Comparison of ENCODE assay signal across 25 cellular contexts in genomic region chr2:178256382-178257053, GRCh38.
DNase-seq lines count a peak whose midpoint lies in the region; ATAC-seq and TF ChIP-seq lines count a peak whose summit lies in the region.
"Had no signal": no experiment of that assay in that cellular context is flagged by ENCODE, and none has a peak within 500 bp of the region (broad histone marks: within the 10 kb centered on the region; RNA-seq: fewer than 3 reads in every experiment).

No MANE protein-coding gene starts in this region.

- no peak overlapping the region for H3K27ac ChIP-seq in SK-N-SH (ENCODE audit: low read depth in 2 of 2, low read length in 1 of 2)
- peak overlapping the region; percentile 4 to 45 (median 17) for H3K27ac ChIP-seq in thyroid gland
- no peak overlapping the region for H3K27ac ChIP-seq in CD4-positive, alpha-beta T cell (ENCODE audit: low read depth, low read length)
- no peak overlapping the region for H3K27ac ChIP-seq in A673 (ENCODE audit: low read depth, low read length, poor library complexity, severe bottlenecking)
- H3K27ac ChIP-seq: C4-2B, colonic mucosa, PC-9, VCaP had no signal

- intact Hi-C loops in thyroid gland (cut with DNase I), result no loop called here
- intact Hi-C loops in CD4-positive, alpha-beta T cell (cut with DNase I, micrococcal nuclease), result no loop called here
- intact Hi-C loops in A673 (cut with micrococcal nuclease; ENCODE audit: unreplicated experiment), result no loop called here

- CTCF ChIA-PET in SK-N-SH (lab: Yijun Ruan, JAX) (interaction anchor here (1.6 to 1.8 kb wide), 3 partner anchors 10 to 158 kb away, joined by 4 to 5 read pairs (median 5); no protein-coding TSS in a partner anchor), A673 (lab: Charles Lee) (interaction anchor here (0.8 kb wide), 1 partner anchor 158 kb away, joined by 3 read pairs; no protein-coding TSS in a partner anchor)
- CTCF ChIA-PET in CD4-positive, alpha-beta T cell (lab: Charles Lee), result no interaction called here

- H3K27ac Mint-ChIP-seq in CD4-positive, alpha-beta T cell, result no peak overlapping the region
- H3K27ac Mint-ChIP-seq: activated naive CD4-positive, alpha-beta T cell treated with anti-CD3 and anti-CD28 coated beads for 36 hours; natural killer cell treated with Interleukin-12 subunit alpha and Interleukin-12 subunit beta and Interleukin-15 and Interleukin-18, amount 100 ng/mL, for 72 hours; T-helper 1 cell treated with Interleukin-12 subunit alpha and Interleukin-12 subunit beta and Interleukin-4 antibody, amounts not matched to agents 30 μg/mL and 1 μg/mL, for 36 hours had no signal

- no peak overlapping the region for H3K4me2 ChIP-seq in SK-N-SH
- H3K4me2 ChIP-seq: PC-9 had no signal

- H3K4me3 Mint-ChIP-seq in CD4-positive, alpha-beta T cell, result no peak overlapping the region
- H3K4me3 Mint-ChIP-seq: activated naive CD4-positive, alpha-beta T cell treated with anti-CD3 and anti-CD28 coated beads for 36 hours; natural killer cell treated with Interleukin-12 subunit alpha and Interleukin-12 subunit beta and Interleukin-15 and Interleukin-18, amount 100 ng/mL, for 72 hours; T-helper 1 cell treated with Interleukin-12 subunit alpha and Interleukin-12 subunit beta and Interleukin-4 antibody, amounts not matched to agents 30 μg/mL and 1 μg/mL, for 36 hours had no signal

- DNase-seq in SK-N-SH, result no peak
- peak; percentile 11 for DNase-seq in brain pericyte (ENCODE audit: low read depth, low spot score)
- DNase-seq in myocyte (ENCODE audit: low read depth), result peak; percentile 70
- peak; percentile 39 to 49 for DNase-seq in thyroid gland
- DNase-seq in CD4-positive, alpha-beta T cell, result no peak
- DNase-seq in T-helper 2 cell, result no peak
- no peak for DNase-seq in A673 (ENCODE audit: low spot score)
- DNase-seq: activated CD4-positive, alpha-beta T cell treated with anti-CD3 and anti-CD28 coated beads, Interleukin-2, amount 50 U/mL, for 4 hours; activated naive CD4-positive, alpha-beta T cell treated with anti-CD3 and anti-CD28 coated beads for 36 hours; activated T-cell treated with anti-CD3 and anti-CD28 coated beads, Interleukin-2, amount 50 U/mL, for 1 hour; aorta; colonic mucosa; islet precursor cell; MV-4-11; NCI-H1930; NCI-H774; PC-9; SIG-M5; stimulated activated CD4-positive, alpha-beta T cell treated with anti-CD3 and anti-CD28 coated beads, Interleukin-12 subunit alpha, Interleukin-12 subunit beta, amount 100 ng/mL, for 4 hours had no signal

- no peak for TF ChIP-seq RAD21 in SK-N-SH (IDR thresholded peaks at IDR 0.05; ENCODE audit: low read length)

- H3K27me3 ChIP-seq in SK-N-SH (ENCODE audit: insufficient read depth), result no peaks in the 10 kb centered on the region
- H3K27me3 ChIP-seq in thyroid gland, result no peaks in the 10 kb centered on the region
- H3K27me3 ChIP-seq in CD4-positive, alpha-beta T cell (ENCODE audit: control insufficient read depth, insufficient read depth, low read length), result no peaks in the 10 kb centered on the region
- no peaks in the 10 kb centered on the region for H3K27me3 ChIP-seq in A673 (replicated peaks; ENCODE audit: insufficient read depth, low read depth, low read length, poor library complexity)
- H3K27me3 ChIP-seq: colonic mucosa had no signal

- no peaks in the 10 kb centered on the region for H3K36me3 ChIP-seq in SK-N-SH (replicated peaks in 1 of 2; ENCODE audit: control insufficient read depth in 1 of 2, insufficient read depth in 2 of 2, low read length in 1 of 2)
- no peaks in the 10 kb centered on the region for H3K36me3 ChIP-seq in thyroid gland
- no peaks in the 10 kb centered on the region for H3K36me3 ChIP-seq in A673 (ENCODE audit: insufficient read depth, low read length, poor library complexity, severe bottlenecking)
- H3K36me3 ChIP-seq: colonic mucosa had no signal

- BruUV-seq in A673 (replicated peaks; lab: Mats Ljungman, UMichigan), result no TSS peak

- TF ChIP-seq POLR2A in thyroid gland (IDR thresholded peaks at IDR 0.05), result no peak

- H3K36me3 Mint-ChIP-seq in CD4-positive, alpha-beta T cell (ENCODE audit: low read depth), result no peaks in the 10 kb centered on the region
- H3K36me3 Mint-ChIP-seq: natural killer cell treated with Interleukin-12 subunit alpha and Interleukin-12 subunit beta and Interleukin-15 and Interleukin-18, amount 100 ng/mL, for 72 hours had no signal

- H3K4me3 ChIP-seq in SK-N-SH (ENCODE audit: low read depth in 2 of 2, low read length in 1 of 2) (no peak overlapping the region), thyroid gland (replicated peaks in 1 of 3) (no peak overlapping the region), A673 (ENCODE audit: low read depth, low read length, poor library complexity, severe bottlenecking) (no peak overlapping the region)
- H3K4me3 ChIP-seq: colonic mucosa, PC-9 had no signal

- H3K4me1 ChIP-seq in SK-N-SH (ENCODE audit: control insufficient read depth in 1 of 2, insufficient read depth in 2 of 2, low read depth in 1 of 2, low read length in 1 of 2) (peaks cover 0 to 22% of the 10 kb centered on the region in 2 experiments; a peak in 1 of 4 replicates), thyroid gland (peaks cover 7 to 8% of the 10 kb centered on the region in 2 donors), A673 (ENCODE audit: insufficient read depth, low read length, poor library complexity, severe bottlenecking) (peaks cover 12% of the 10 kb centered on the region)
- H3K4me1 ChIP-seq: colonic mucosa had no signal

- H2AFZ ChIP-seq in SK-N-SH (ENCODE audit: low read depth), result no peak overlapping the region
- H2AFZ ChIP-seq: PC-9 had no signal

- no peaks in the 10 kb centered on the region for H3K9me3 Mint-ChIP-seq in CD4-positive, alpha-beta T cell
- H3K9me3 Mint-ChIP-seq: activated naive CD4-positive, alpha-beta T cell treated with anti-CD3 and anti-CD28 coated beads for 36 hours; natural killer cell treated with Interleukin-12 subunit alpha and Interleukin-12 subunit beta and Interleukin-15 and Interleukin-18, amount 100 ng/mL, for 72 hours; T-helper 1 cell treated with Interleukin-12 subunit alpha and Interleukin-12 subunit beta and Interleukin-4 antibody, amounts not matched to agents 30 μg/mL and 1 μg/mL, for 36 hours had no signal

- no peak for TF ChIP-seq EP300 in SK-N-SH (IDR thresholded peaks at IDR 0.05; ENCODE audit: borderline replicate concordance in 1 of 2, low read depth in 1 of 2, low read length in 1 of 2)

- no peaks in the 10 kb centered on the region for H3K9me2 ChIP-seq in SK-N-SH

- no peaks in the 10 kb centered on the region for H3K4me1 Mint-ChIP-seq in CD4-positive, alpha-beta T cell (ENCODE audit: low read depth)

- no peaks in the 10 kb centered on the region for H3K79me2 ChIP-seq in SK-N-SH (ENCODE audit: insufficient read depth)

- H3K9ac ChIP-seq in SK-N-SH, result no peak overlapping the region

- H3K9me3 ChIP-seq in SK-N-SH (no peaks in the 10 kb centered on the region), thyroid gland (no peaks in the 10 kb centered on the region), A673 (ENCODE audit: low read depth, low read length, poor library complexity, severe bottlenecking) (no peaks in the 10 kb centered on the region)
- H3K9me3 ChIP-seq in CD4-positive, alpha-beta T cell (ENCODE audit: control insufficient read depth, low read length), result no peaks in the 10 kb centered on the region
- H3K9me3 ChIP-seq: colonic mucosa had no signal

- TF ChIP-seq CTCF in SK-N-SH (IDR thresholded peaks at IDR 0.05) (no peak), thyroid gland (IDR thresholded peaks at IDR 0.05) (no peak), A673 (conservative IDR thresholded peaks at IDR 0.05; ENCODE audit: low read depth, low read length) (no peak)
- TF ChIP-seq CTCF in CD4-positive, alpha-beta T cell (IDR thresholded peaks at IDR 0.05), result no peak

- no peaks in the 10 kb centered on the region for H3K27me3 Mint-ChIP-seq in CD4-positive, alpha-beta T cell

- POLR2A ChIA-PET in SK-N-SH (lab: Yijun Ruan, JAX), result no interaction called here
- POLR2A ChIA-PET in CD4-positive, alpha-beta T cell (lab: Charles Lee), result no interaction called here
- POLR2A ChIA-PET in A673 (lab: Charles Lee; ENCODE audit: low non-redundant PET), result no interaction called here

- ATAC-seq in SK-N-SH treated with all-trans-retinoic acid at 6 μM for 48 hours, result peak; percentile 60
- no peak for ATAC-seq in CD4-positive, alpha-beta T cell (ENCODE audit: poor library complexity)
- ATAC-seq: HCT116; natural killer cell treated with Interleukin-12 subunit alpha and Interleukin-12 subunit beta and Interleukin-15 and Interleukin-18, amount 100 ng/mL, for 72 hours had no signal

- WGBS in SK-N-SH (ENCODE audit: low lambda C conversion rate), result 90% methylated on average over 6 of the region's 6 CpGs
- 27 to 44% methylated on average over 6 of the region's 6 CpGs for WGBS in thyroid gland, 2 donors

- H3F3A ChIP-seq in SK-N-SH (replicated peaks; ENCODE audit: insufficient read depth), result no peaks in the 10 kb centered on the region

- no peaks in the 10 kb centered on the region for H4K20me1 ChIP-seq in SK-N-SH (ENCODE audit: insufficient read depth)

TF ChIP-seq in SK-N-SH treated with all-trans-retinoic acid at 6 μM for 48 hours, 23 proteins besides CTCF, POLR2A, EP300 and RAD21 (continues in another document):
- TF ChIP-seq OSR1 (CRISPR knock-in tag; IDR thresholded peaks at IDR 0.05) (no peak), ZC3H10 (CRISPR knock-in tag; IDR thresholded peaks at IDR 0.05) (no peak), ZNF70 (CRISPR knock-in tag; IDR thresholded peaks at IDR 0.05) (no peak), TOX (CRISPR knock-in tag; IDR thresholded peaks at IDR 0.05; ENCODE audit: borderline replicate concordance) (no peak), RARB (CRISPR knock-in tag; IDR thresholded peaks at IDR 0.05) (no peak), BACH2 (CRISPR knock-in tag; IDR thresholded peaks at IDR 0.05; ENCODE audit: borderline replicate concordance) (no peak), GLIS3 (CRISPR knock-in tag; IDR thresholded peaks at IDR 0.05) (no peak), ARNTL (CRISPR knock-in tag; IDR thresholded peaks at IDR 0.05; ENCODE audit: borderline replicate concordance, low read depth) (no peak), PPARA (CRISPR knock-in tag; IDR thresholded peaks at IDR 0.05; ENCODE audit: borderline replicate concordance) (no peak), SNAI2 (CRISPR knock-in tag; IDR thresholded peaks at IDR 0.05) (no peak)

TF ChIP-seq in SK-N-SH, 30 proteins besides CTCF, POLR2A, EP300 and RAD21 (continues in another document):
- TF ChIP-seq, protein P1, sequence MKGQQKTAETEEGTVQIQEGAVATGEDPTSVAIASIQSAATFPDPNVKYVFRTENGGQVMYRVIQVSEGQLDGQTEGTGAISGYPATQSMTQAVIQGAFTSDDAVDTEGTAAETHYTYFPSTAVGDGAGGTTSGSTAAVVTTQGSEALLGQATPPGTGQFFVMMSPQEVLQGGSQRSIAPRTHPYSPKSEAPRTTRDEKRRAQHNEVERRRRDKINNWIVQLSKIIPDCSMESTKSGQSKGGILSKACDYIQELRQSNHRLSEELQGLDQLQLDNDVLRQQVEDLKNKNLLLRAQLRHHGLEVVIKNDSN (IDR thresholded peaks at IDR 0.05; ENCODE audit: borderline replicate concordance, low read depth), result no peak
- TF ChIP-seq MXI1 (IDR thresholded peaks at IDR 0.05; ENCODE audit: low read depth, low read length) (no peak), RXRA (IDR thresholded peaks at IDR 0.05; ENCODE audit: borderline replicate concordance, low read depth) (no peak), MEF2A (IDR thresholded peaks at IDR 0.05; ENCODE audit: borderline replicate concordance, low read depth) (no peak), FOSL2 (IDR thresholded peaks at IDR 0.05; ENCODE audit: borderline replicate concordance, low read depth) (no peak), EZH2phosphoT487 (IDR thresholded peaks at IDR 0.05; ENCODE audit: borderline replicate concordance, low read depth) (no peak)

Comparison
In these comparisons a context has a peak if more than half of its experiments do, and no peak if none do; other contexts are left out.
1. DNase-seq: peak in brain pericyte (single experiment), myocyte (single experiment) and thyroid gland (2 of 2); none in SK-N-SH (single experiment), CD4-positive, alpha-beta T cell (0 of 10), T-helper 2 cell (0 of 5) and A673 (single experiment).
2. H3K27ac ChIP-seq: peak in thyroid gland (3 of 3); none in SK-N-SH (0 of 2), CD4-positive, alpha-beta T cell (single experiment) and A673 (single experiment).